In the genomic region with DNA sequence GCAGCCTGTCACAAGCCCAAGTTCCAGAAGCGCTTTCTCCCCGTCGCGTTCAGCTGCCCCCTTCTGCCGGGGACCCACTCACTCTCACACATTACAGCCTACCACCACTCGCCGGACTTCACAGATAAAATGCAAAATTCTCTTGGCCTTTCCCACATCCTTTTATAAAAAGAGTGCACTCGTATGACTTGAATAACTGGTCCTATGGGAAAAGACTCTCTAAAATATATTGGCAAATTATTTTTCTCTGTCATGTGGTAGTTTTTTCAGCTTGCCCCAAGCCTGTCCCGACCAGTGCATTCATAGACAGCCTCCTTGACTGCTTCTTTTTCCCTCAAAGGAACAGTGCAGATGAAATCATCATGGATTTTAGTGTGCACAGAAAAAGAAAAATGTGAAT, we compare ENCODE assay signal across 17 cellular contexts. TPM values are rescaled to one million over a fixed set of nuclear protein-coding genes. Genes with fewer than 3 reads are reported as not detected.
DNase-seq lines count a peak whose midpoint lies in the region; ATAC-seq and TF ChIP-seq lines count a peak whose summit lies in the region.
"Had no signal": no experiment of that assay in that cellular context is flagged by ENCODE, and none has a peak within 500 bp of the region (broad histone marks: within the 10 kb centered on the region; RNA-seq: fewer than 3 reads in every experiment).

No MANE protein-coding gene starts in this region.

- H3K23ac ChIP-seq in H9 (ENCODE audit: insufficient read length, low read depth, low read length), result no peak overlapping the region

- peak overlapping the region; percentile 79 for H3K4me3 ChIP-seq in astrocyte of the spinal cord (ENCODE audit: low read depth, low read length)
- H3K4me3 ChIP-seq in psoas muscle, result no peak overlapping the region

- no peaks in the 10 kb centered on the region for H3K79me2 ChIP-seq in H9 (ENCODE audit: insufficient read depth, low read length)
- H3K79me2 ChIP-seq: parathyroid adenoma had no signal

- TF ChIP-seq CTCF in H9 (conservative IDR thresholded peaks at IDR 0.05), result no peak
- TF ChIP-seq CTCF in astrocyte of the spinal cord (IDR thresholded peaks at IDR 0.05; ENCODE audit: low read depth, low read length), result no peak
- no peak for TF ChIP-seq CTCF in glutamatergic neuron (IDR thresholded peaks at IDR 0.05; ENCODE audit: partially characterized antibody, unreplicated experiment)
- TF ChIP-seq CTCF in psoas muscle (IDR thresholded peaks at IDR 0.05), result no peak

- no peak overlapping the region for H3K56ac ChIP-seq in H9 (ENCODE audit: insufficient read length, low read depth, low read length)

- H3K9me3 ChIP-seq in H9 (ENCODE audit: control insufficient read depth, low read depth, low read length) (no peaks in the 10 kb centered on the region), psoas muscle (no peaks in the 10 kb centered on the region)
- H3K9me3 ChIP-seq: stomach had no signal

- no peak overlapping the region for H2BK20ac ChIP-seq in H9 (ENCODE audit: low read depth, low read length, poor library complexity, severe bottlenecking)

- no peak overlapping the region for H2AK5ac ChIP-seq in H9 (ENCODE audit: insufficient read length, low read length)

- H3K4me3 Mint-ChIP-seq in H9 (peak overlapping the region; percentile 78 to 81), glutamatergic neuron (ENCODE audit: unreplicated experiment) (no peak overlapping the region)

- no peak overlapping the region for H4K8ac ChIP-seq in H9 (replicated peaks; ENCODE audit: insufficient read length, low read depth, low read length)

- no peak overlapping the region for H4K5ac ChIP-seq in H9 (ENCODE audit: insufficient read length, low read depth, low read length)

- DNase-seq in H9 (no peak), astrocyte of the spinal cord (ENCODE audit: low read depth, low spot score) (no peak), glutamatergic neuron (peak; percentile 31), psoas muscle (no peak), left lobe of liver (ENCODE audit: low spot score) (no peak)
- DNase-seq: activated T-cell treated with anti-CD3 and anti-CD28 coated beads, Interleukin-2, amount 50 U/mL, for 1 hour; erythroblast; KBM-7; kidney; NCI-H1694 treated with DMSO at 0.1 percent for 48 hours; stimulated activated CD4-positive, alpha-beta T cell treated with anti-CD3 and anti-CD28 coated beads, Interleukin-4, amount 100 ng/mL, for 4 hours; stomach had no signal

- in situ Hi-C loops in astrocyte of the spinal cord (cut with HindIII; ENCODE audit: low sequenced_read_pairs), result no loop called here

- H3K4me2 ChIP-seq in H9 (ENCODE audit: insufficient read depth, insufficient read length, low read length), result peak overlapping the region; percentile 96

- no peak overlapping the region for H3K9ac ChIP-seq in H9 (ENCODE audit: extremely low read depth, insufficient read length, low read length)
- H3K9ac ChIP-seq: parathyroid adenoma had no signal

- H3K23me2 ChIP-seq in H9 (ENCODE audit: insufficient read length, low read depth, low read length, poor library complexity, severe bottlenecking), result peaks cover 28% of the 10 kb centered on the region

- H3K79me1 ChIP-seq in H9 (ENCODE audit: insufficient read depth, low read depth, low read length, poor library complexity, severe bottlenecking), result no peaks in the 10 kb centered on the region

- no peak overlapping the region for H2BK12ac ChIP-seq in H9 (ENCODE audit: insufficient read length, low read depth, low read length)

- H2BK15ac ChIP-seq in H9 (ENCODE audit: low read depth, low read length), result no peak overlapping the region

- no CpG with 5 or more reads among the region's 9 CpGs for WGBS in H9 (ENCODE audit: extremely low coverage, insufficient read length, low lambda C conversion rate)
- WGBS in psoas muscle, 3 donors, result 33 to 37% (median 36%) methylated on average over 9 of the region's 9 CpGs

- H3K27ac Mint-ChIP-seq in H9 (no peak overlapping the region), glutamatergic neuron (ENCODE audit: unreplicated experiment) (no peak overlapping the region)
- H3K27ac Mint-ChIP-seq: CD14-positive monocyte had no signal

- H4K20me1 ChIP-seq in H9 (ENCODE audit: control insufficient read depth, insufficient read depth, insufficient read length), result no peaks in the 10 kb centered on the region

- no peak overlapping the region for H2BK5ac ChIP-seq in H9 (ENCODE audit: insufficient read length, low read length)

- intact Hi-C loops in psoas muscle (cut with DNase I), result no loop called here

- H3K4me1 ChIP-seq in H9 (ENCODE audit: insufficient read depth, low read length) (peaks cover 8% of the 10 kb centered on the region; the same call in 1 of the 2 replicates), psoas muscle (peaks cover 8% of the 10 kb centered on the region)

- H3K36me3 Mint-ChIP-seq in H9 (ENCODE audit: insufficient read depth in 1 of 3, low read depth in 3 of 3) (no peaks in the 10 kb centered on the region), glutamatergic neuron (ENCODE audit: unreplicated experiment) (no peaks in the 10 kb centered on the region)

- no peak overlapping the region for H3K4ac ChIP-seq in H9 (ENCODE audit: low read depth, low read length)

- H2BK120ac ChIP-seq in H9 (ENCODE audit: low read depth, low read length, poor library complexity, severe bottlenecking), result no peak overlapping the region

- H3K36me3 ChIP-seq in psoas muscle (ENCODE audit: insufficient read depth in 1 of 2, low read depth in 1 of 2), result no peaks in the 10 kb centered on the region
- H3K36me3 ChIP-seq: stomach had no signal

- no peak overlapping the region for H3K18ac ChIP-seq in H9 (ENCODE audit: insufficient read length, low read depth, low read length)

- H3K27me3 Mint-ChIP-seq in H9 (ENCODE audit: low read depth), result peaks cover 43% of the 10 kb centered on the region
- peaks cover 3% of the 10 kb centered on the region for H3K27me3 Mint-ChIP-seq in glutamatergic neuron (ENCODE audit: unreplicated experiment)

- peaks cover 73 to 75% of the 10 kb centered on the region in 2 experiments for H3K4me1 Mint-ChIP-seq in H9
- peaks cover 6% of the 10 kb centered on the region for H3K4me1 Mint-ChIP-seq in glutamatergic neuron (ENCODE audit: low read depth, unreplicated experiment)

- H3K14ac ChIP-seq in H9 (ENCODE audit: insufficient read depth, low read length), result no peak overlapping the region

- H3K9me3 Mint-ChIP-seq in H9 (no peaks in the 10 kb centered on the region; a peak in 1 of 5 replicates), glutamatergic neuron (ENCODE audit: unreplicated experiment) (peaks cover 2% of the 10 kb centered on the region)

- H3K27ac ChIP-seq in H9 (ENCODE audit: insufficient read length, low read depth, low read length), result no peak overlapping the region
- H3K27ac ChIP-seq in psoas muscle, result peak overlapping the region; percentile 16
- H3K27ac ChIP-seq: parathyroid adenoma had no signal

- ATAC-seq in psoas muscle (no peak), HG03378 (IDR thresholded peaks at IDR 0.05; ENCODE audit: unreplicated experiment) (no peak), HG03095 (IDR thresholded peaks at IDR 0.05; ENCODE audit: unreplicated experiment) (no peak), left lobe of liver (no peak), GM21515 (IDR thresholded peaks at IDR 0.05; ENCODE audit: unreplicated experiment) (no peak)

- H4K91ac ChIP-seq in H9 (ENCODE audit: insufficient read length, low read depth, low read length), result no peak overlapping the region

- H3K27me3 ChIP-seq in H9 (ENCODE audit: insufficient read depth, low read length) (peaks cover 7% of the 10 kb centered on the region; the same call in 1 of the 2 replicates), psoas muscle (ENCODE audit: insufficient read depth in 3 of 3, low read length in 2 of 3) (peaks cover 0 to 44% (median 6%) of the 10 kb centered on the region in 3 donors)

- no peak overlapping the region for H2AFZ ChIP-seq in H9 (ENCODE audit: low read length)
- H2AFZ ChIP-seq: parathyroid adenoma had no signal

- no peak overlapping the region for H3T11ph ChIP-seq in H9 (ENCODE audit: low read length)

RNA-seq across cellular contexts. Expression of gene INHBA, which starts 1.3 kb away (rescaled TPM):
- total RNA-seq in H9 (2021) (1.6 and 1.7 TPM in 2 replicates), glutamatergic neuron (ENCODE audit: unreplicated experiment) (not detected), psoas muscle (under 1 TPM; 0.12 to 0.49 (median 0.29) TPM), left lobe of liver (2.6 TPM)
- polyA plus RNA-seq in psoas muscle, result under 1 TPM; 0.05 to 0.15 (median 0.09) TPM
